ENCODE assay signal across 9 cellular contexts in the genomic region with DNA sequence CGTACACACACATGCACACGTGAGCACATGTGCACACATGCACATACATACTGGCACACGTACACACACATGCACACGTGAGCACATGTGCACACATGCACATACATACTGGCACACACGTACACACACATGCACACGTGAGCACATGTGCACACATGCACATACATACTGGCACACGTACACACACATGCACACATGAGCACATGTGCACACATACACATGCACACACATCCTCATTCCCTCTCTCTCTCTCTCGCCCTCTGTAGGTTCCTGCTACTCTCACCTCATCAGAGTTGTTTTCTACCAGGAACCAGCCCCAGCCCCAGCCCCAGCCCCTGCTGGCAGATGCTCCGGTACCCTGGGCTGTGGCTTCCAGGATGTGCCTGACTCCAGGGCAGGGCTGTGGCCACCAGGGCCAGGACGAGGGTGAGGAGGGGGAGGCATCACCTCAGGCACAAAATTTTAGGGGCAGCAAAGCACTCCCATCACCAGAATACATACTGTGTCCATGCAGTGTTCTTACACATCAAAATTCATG. TPM values are rescaled to one million over a fixed set of nuclear protein-coding genes. Genes with fewer than 3 reads are reported as not detected.
DNase-seq lines count a peak whose midpoint lies in the region; ATAC-seq, FAIRE-seq and TF ChIP-seq lines count a peak whose summit lies in the region.
"Not testable (repeated sequence)": the region's sequence is repeated elsewhere in the genome, so short reads cannot be mapped to it uniquely, and the experiment has no call there.
"Had no signal": no experiment of that assay in that cellular context is flagged by ENCODE, and none has a peak within 500 bp of the region (broad histone marks: within the 10 kb centered on the region; RNA-seq: fewer than 3 reads in every experiment).

No MANE protein-coding gene starts in this region.

- not testable (repeated sequence) for H3K9ac ChIP-seq in SK-N-SH; HepG2 (ENCODE audit: insufficient read depth, low read depth, low read length)

- H3K4me3 ChIP-seq in H7 (ENCODE audit: insufficient read depth, low read depth, low read length); SK-N-SH (ENCODE audit: low read depth in 2 of 2, low read length in 1 of 2); dorsolateral prefrontal cortex; HepG2 (replicated peaks in 1 of 3; ENCODE audit: insufficient read depth in 1 of 3, low read depth in 2 of 3, low read length in 3 of 3): not testable (repeated sequence)

- DNase-seq in DMS 273 (lab: John Stamatoyannopoulos, UW; ENCODE audit: unreplicated experiment) (peak; percentile 41), H7 (peak; percentile 86), NCI-H2171 treated with DMSO at 0.1 percent for 48 hours (lab: John Stamatoyannopoulos, UW) (peak; percentile 24), SK-N-SH (peak; percentile 54), HepG2 (ENCODE audit: low spot score) (peak; percentile 53)
- not testable (repeated sequence) for DNase-seq in dorsolateral prefrontal cortex; type B pancreatic cell (ENCODE audit: extremely low spot score, unreplicated experiment)

- POLR2A ChIA-PET in SK-N-SH (lab: Yijun Ruan, JAX), result not testable (repeated sequence)
- POLR2A ChIA-PET in HepG2 (lab: Yijun Ruan, JAX), result interaction anchor here (2.7 kb wide), 1 partner anchor 13 kb away, joined by 9 read pairs; no protein-coding TSS in a partner anchor

- TF ChIP-seq RAD21 in SK-N-SH (IDR thresholded peaks at IDR 0.05; ENCODE audit: low read length); HepG2 (CRISPR knock-in tag; IDR thresholded peaks at IDR 0.05): not testable (repeated sequence)

- BruUV-seq in HepG2 (replicated peaks; lab: Mats Ljungman, UMichigan), result not testable (repeated sequence)

- H3K27me3 ChIP-seq in H7 (ENCODE audit: control insufficient read depth, insufficient read depth, low read length); SK-N-SH (ENCODE audit: insufficient read depth); dorsolateral prefrontal cortex; HepG2 (ENCODE audit: control insufficient read depth in 1 of 2, insufficient read depth in 2 of 2, low read length in 2 of 2): not testable (repeated sequence)

- not testable (repeated sequence) for H3K27me3 Mint-ChIP-seq in type B pancreatic cell

- in situ Hi-C loops in HepG2 (cut with HindIII; ENCODE audit: extremely low pct_ligation_motif_present, low pct_unique_long_range_greater_than_20kb), result loop anchor here (25.0 kb wide), 1 partner anchor 236 kb away; a partner anchor contains a TSS

- H3K27ac ChIP-seq in SK-N-SH (ENCODE audit: low read depth in 2 of 2, low read length in 1 of 2); HepG2 (ENCODE audit: extremely low read length, insufficient read depth, low read length): not testable (repeated sequence)
- peak overlapping the region in 38 of 59 donors; percentile 4 to 87 (median 64) for H3K27ac ChIP-seq in dorsolateral prefrontal cortex

- not testable (repeated sequence) for H3K4me1 Mint-ChIP-seq in type B pancreatic cell (ENCODE audit: unreplicated experiment)

- H3K9me3 Mint-ChIP-seq in type B pancreatic cell, result not testable (repeated sequence)

- CTCF ChIA-PET in SK-N-SH (lab: Yijun Ruan, JAX); HepG2 (lab: Yijun Ruan, JAX; ENCODE audit: low intra/inter-chr PET ratio, low total read pairs): not testable (repeated sequence)

- intact Hi-C loops in dorsolateral prefrontal cortex (cut with DNase I), result loop anchor here in 1 of 2 donors (5.0 kb wide), 1 partner anchor 54 kb away; a partner anchor contains a TSS
- intact Hi-C loops in HepG2 (cut with micrococcal nuclease; ENCODE audit: unreplicated experiment), result loop anchor here (5.0 to 10.0 kb wide), 2 partner anchors 126 to 226 kb away; no protein-coding TSS in a partner anchor

- not testable (repeated sequence) for H2AFZ ChIP-seq in SK-N-SH (ENCODE audit: low read depth); HepG2 (ENCODE audit: low read length)

- not testable (repeated sequence) for H4K20me1 ChIP-seq in SK-N-SH (ENCODE audit: insufficient read depth)
- H4K20me1 ChIP-seq in HepG2 (ENCODE audit: insufficient read depth, low read length), result peaks cover 22% of the 10 kb centered on the region

- peak; percentile 12 for ATAC-seq in HepG2

- not testable (repeated sequence) for H3K9me2 ChIP-seq in SK-N-SH

- H3K4me3 Mint-ChIP-seq in type B pancreatic cell, result not testable (repeated sequence)

- TF ChIP-seq CTCF in SK-N-SH (IDR thresholded peaks at IDR 0.05); dorsolateral prefrontal cortex (IDR thresholded peaks at IDR 0.05 in 54 of 56, conservative IDR thresholded peaks at IDR 0.05 in 2 of 56; ENCODE audit: low read depth in 1 of 56, partially characterized antibody in 56 of 56): not testable (repeated sequence)
- TF ChIP-seq CTCF in HepG2 (CRISPR knock-in tag; IDR thresholded peaks at IDR 0.05) (peak; percentile 22; the same call in 1 of the 2 replicates), type B pancreatic cell (conservative IDR thresholded peaks at IDR 0.05) (peak; percentile 25)

- not testable (repeated sequence) for H3K79me2 ChIP-seq in SK-N-SH (ENCODE audit: insufficient read depth)
- H3K79me2 ChIP-seq in HepG2 (ENCODE audit: insufficient read depth, low read length), result peaks cover 21% of the 10 kb centered on the region

- TF ChIP-seq EP300 in SK-N-SH (IDR thresholded peaks at IDR 0.05; ENCODE audit: borderline replicate concordance in 1 of 2, low read depth in 1 of 2, low read length in 1 of 2); HepG2 (IDR thresholded peaks at IDR 0.05; ENCODE audit: low read depth in 2 of 2, low read length in 2 of 2); HepG2 (CRISPR knock-in tag; IDR thresholded peaks at IDR 0.05; ENCODE audit: borderline replicate concordance): not testable (repeated sequence)

- H3K4me1 ChIP-seq in SK-N-SH (ENCODE audit: control insufficient read depth in 1 of 2, insufficient read depth in 2 of 2, low read depth in 1 of 2, low read length in 1 of 2) (peaks cover 9 to 24% of the 10 kb centered on the region in 2 experiments; a peak in 2 of 4 replicates), HepG2 (ENCODE audit: insufficient read depth, low read length) (peaks cover 84% of the 10 kb centered on the region)

- peak overlapping the region; percentile 28 for H3K27ac Mint-ChIP-seq in type B pancreatic cell

- H3K9me3 ChIP-seq in SK-N-SH; HepG2 (ENCODE audit: low read length): not testable (repeated sequence)

- not testable (repeated sequence) for H3F3A ChIP-seq in SK-N-SH (replicated peaks; ENCODE audit: insufficient read depth)

- not testable (repeated sequence) for H3K36me3 ChIP-seq in H7 (replicated peaks; ENCODE audit: control insufficient read depth, insufficient read depth, low read length); SK-N-SH (replicated peaks in 1 of 2; ENCODE audit: control insufficient read depth in 1 of 2, insufficient read depth in 2 of 2, low read length in 1 of 2); HepG2 (replicated peaks in 1 of 2; ENCODE audit: control insufficient read depth in 1 of 2, insufficient read depth in 2 of 2, low read length in 2 of 2)

- FAIRE-seq in HepG2 (lab: Jason Lieb, UNC), result not testable (repeated sequence)

- not testable (repeated sequence) for TF ChIP-seq POLR2A in HepG2 (IDR thresholded peaks at IDR 0.05; ENCODE audit: insufficient read depth in 1 of 2, low read depth in 2 of 2, low read length in 2 of 2)

- 56% methylated on average over 9 of the region's 10 CpGs for WGBS in SK-N-SH (ENCODE audit: low lambda C conversion rate)
- WGBS in HepG2 (ENCODE audit: low lambda C conversion rate), result 48% methylated on average over 6 of the region's 10 CpGs

- H3K4me2 ChIP-seq in SK-N-SH, result not testable (repeated sequence)
- peak overlapping the region; percentile 30; the same call in 1 of the 2 replicates for H3K4me2 ChIP-seq in HepG2 (ENCODE audit: low read depth, low read length)

- not testable (repeated sequence) for H3K36me3 Mint-ChIP-seq in type B pancreatic cell

RNA-seq across cellular contexts. Expression of a gene that starts 2.1 kb away (rescaled TPM):
- total RNA-seq in H7 (2014; rRNA removed; shearing (Covaris generic)), result 1.3 and 1.6 TPM in 2 replicates
- 4.8 and 5.2 TPM in 2 replicates for polyA plus RNA-seq in SK-N-SH (2012; rRNA removed)
- 1.4 and 2.3 TPM in 2 replicates for polyA plus RNA-seq in SK-N-SH (2012; cell fraction: cytosol; rRNA removed)
- polyA plus RNA-seq in SK-N-SH (2012; cell fraction: nucleus; rRNA removed), result 7.5 and 8.1 TPM in 2 replicates
- total RNA-seq in dorsolateral prefrontal cortex, result 10 to 100 TPM in 7 of 120 experiments, 1 to 10 TPM in 113; 1.5 to 15.5 (median 5.1) TPM
- 18.1 and 27.1 TPM in 2 replicates for total RNA-seq in HepG2 (2016; rRNA removed; fragmentation: Illumina TruSeq; extraction: Trizol)
- total RNA-seq in HepG2 (2016; cell fraction: cytosol; rRNA removed; fragmentation: Illumina TruSeq; extraction: Trizol; ENCODE audit: low read depth), result 11.4 and 11.5 TPM in 2 replicates
- total RNA-seq in HepG2 (2016; cell fraction: insoluble cytoplasmic fraction; rRNA removed; fragmentation: Illumina TruSeq; extraction: Trizol), result 18.2 and 24.7 TPM in 2 replicates
- 21.9 and 22.1 TPM in 2 replicates for total RNA-seq in HepG2 (2016; cell fraction: membrane; rRNA removed; fragmentation: Illumina TruSeq; extraction: Trizol)
- total RNA-seq in HepG2 (2016; cell fraction: nucleus; rRNA removed; fragmentation: Illumina TruSeq; extraction: Trizol), result 32.7 and 36.4 TPM in 2 replicates
- polyA plus RNA-seq in HepG2 (2011; rRNA removed), result 20.5 and 26.5 TPM in 2 replicates
- 14.6 and 23.2 TPM in 2 replicates for polyA plus RNA-seq in HepG2 (2011; cell fraction: cytosol; rRNA removed)
- 50.0 and 59.1 TPM in 2 replicates for polyA plus RNA-seq in HepG2 (2011; cell fraction: nucleus; rRNA removed)
- polyA plus RNA-seq in HepG2 (2012), result 20.8 and 24.1 TPM in 2 replicates
- 5.0 and 5.2 TPM in 2 replicates for polyA plus RNA-seq in HepG2 (2016; cell fraction: cytosol; fragmentation: Illumina TruSeq; extraction: Trizol; ENCODE audit: low read depth)
- polyA plus RNA-seq in HepG2 (2016; cell fraction: insoluble cytoplasmic fraction; fragmentation: Illumina TruSeq; extraction: Trizol; ENCODE audit: low read depth), result 24.2 and 30.6 TPM in 2 replicates
- polyA plus RNA-seq in HepG2 (2016; cell fraction: membrane; fragmentation: Illumina TruSeq; extraction: Trizol; ENCODE audit: low read depth), result 6.9 and 8.0 TPM in 2 replicates
- 47.7 and 49.4 TPM in 2 replicates for polyA plus RNA-seq in HepG2 (2016; cell fraction: nucleus; fragmentation: Illumina TruSeq; extraction: Trizol; ENCODE audit: insufficient read depth, low read depth)
- polyA minus RNA-seq in HepG2 (2011; rRNA and poly(A)+ RNA removed; ENCODE audit: low replicate concordance), result 5.0 and 29.3 TPM in 2 replicates
- polyA minus RNA-seq in HepG2 (2011; cell fraction: cytosol; rRNA and poly(A)+ RNA removed), result 11.4 and 16.2 TPM in 2 replicates
- polyA minus RNA-seq in HepG2 (2011; cell fraction: nucleus; rRNA and poly(A)+ RNA removed), result 49.3 and 51.1 TPM in 2 replicates
- 4.0 and 15.5 TPM in 2 replicates for total RNA-seq in type B pancreatic cell (ENCODE audit: low replicate concordance)

RNA-seq across cellular contexts. Expression of a gene that starts 17.1 kb away (rescaled TPM):
- 0.55 and 1.2 TPM in 2 replicates for total RNA-seq in H7 (2014; rRNA removed; shearing (Covaris generic))
- 0.54 and 0.58 TPM in 2 replicates for polyA plus RNA-seq in SK-N-SH (2012; rRNA removed)
- 0.24 and 0.33 TPM in 2 replicates for polyA plus RNA-seq in SK-N-SH (2012; cell fraction: cytosol; rRNA removed)
- polyA plus RNA-seq in SK-N-SH (2012; cell fraction: nucleus; rRNA removed), result 1.2 and 2.1 TPM in 2 replicates
- total RNA-seq in dorsolateral prefrontal cortex, result 100 to 1,000 TPM in 3 of 120 experiments, 10 to 100 TPM in 117; 15.8 to 117 (median 47.0) TPM
- total RNA-seq in HepG2 (2016; rRNA removed; fragmentation: Illumina TruSeq; extraction: Trizol), result 0.49 TPM in 1 of 2 replicates, not detected in the other
- total RNA-seq in HepG2 (2016; cell fraction: cytosol; rRNA removed; fragmentation: Illumina TruSeq; extraction: Trizol; ENCODE audit: low read depth), result not detected in 2 replicates
- total RNA-seq in HepG2 (2016; cell fraction: insoluble cytoplasmic fraction; rRNA removed; fragmentation: Illumina TruSeq; extraction: Trizol), result not detected in 2 replicates
- total RNA-seq in HepG2 (2016; cell fraction: membrane; rRNA removed; fragmentation: Illumina TruSeq; extraction: Trizol), result not detected in 2 replicates
- total RNA-seq in HepG2 (2016; cell fraction: nucleus; rRNA removed; fragmentation: Illumina TruSeq; extraction: Trizol), result not detected in 2 replicates
- polyA plus RNA-seq in HepG2 (2011; rRNA removed), result 0.21 TPM in 1 of 2 replicates, not detected in the other
- polyA plus RNA-seq in HepG2 (2011; cell fraction: cytosol; rRNA removed), result 0.05 TPM in 1 of 2 replicates, not detected in the other
- polyA plus RNA-seq in HepG2 (2011; cell fraction: nucleus; rRNA removed), result 0.77 and 1.2 TPM in 2 replicates
- not detected in 2 replicates for polyA plus RNA-seq in HepG2 (2012)
- polyA plus RNA-seq in HepG2 (2016; cell fraction: cytosol; fragmentation: Illumina TruSeq; extraction: Trizol; ENCODE audit: low read depth), result not detected in 2 replicates
- not detected in 2 replicates for polyA plus RNA-seq in HepG2 (2016; cell fraction: insoluble cytoplasmic fraction; fragmentation: Illumina TruSeq; extraction: Trizol; ENCODE audit: low read depth)
- not detected in 2 replicates for polyA plus RNA-seq in HepG2 (2016; cell fraction: membrane; fragmentation: Illumina TruSeq; extraction: Trizol; ENCODE audit: low read depth)
- polyA plus RNA-seq in HepG2 (2016; cell fraction: nucleus; fragmentation: Illumina TruSeq; extraction: Trizol; ENCODE audit: insufficient read depth, low read depth), result not detected in 2 replicates
- 0.21 TPM in 1 of 2 replicates, not detected in the other for polyA minus RNA-seq in HepG2 (2011; rRNA and poly(A)+ RNA removed; ENCODE audit: low replicate concordance)
- not detected in 2 replicates for polyA minus RNA-seq in HepG2 (2011; cell fraction: cytosol; rRNA and poly(A)+ RNA removed)
- 0.62 TPM in 1 of 2 replicates, not detected in the other for polyA minus RNA-seq in HepG2 (2011; cell fraction: nucleus; rRNA and poly(A)+ RNA removed)
- 1.5 and 6.5 TPM in 2 replicates for total RNA-seq in type B pancreatic cell (ENCODE audit: low replicate concordance)
- total RNA-seq: CD4-positive, alpha-beta memory T cell; GM23248 had no signal
- polyA plus RNA-seq: CD4-positive, alpha-beta memory T cell had no signal

RNA-seq across cellular contexts. Expression of a gene that starts 52.0 kb away (rescaled TPM):
- 2.2 and 2.3 TPM in 2 replicates for total RNA-seq in H7 (2014; rRNA removed; shearing (Covaris generic))
- polyA plus RNA-seq in SK-N-SH (2012; rRNA removed) (2.4 and 2.7 TPM in 2 replicates), HepG2 (2011; rRNA removed) (1.8 and 2.0 TPM in 2 replicates)
- 1.3 and 1.6 TPM in 2 replicates for polyA plus RNA-seq in SK-N-SH (2012; cell fraction: cytosol; rRNA removed)
- polyA plus RNA-seq in SK-N-SH (2012; cell fraction: nucleus; rRNA removed), result 8.0 and 8.5 TPM in 2 replicates
- total RNA-seq in dorsolateral prefrontal cortex (10 to 100 TPM in 56 of 120 experiments, 1 to 10 TPM in 64; 5.7 to 18.1 (median 9.9) TPM), HepG2 (2016; rRNA removed; fragmentation: Illumina TruSeq; extraction: Trizol) (2.8 and 4.0 TPM in 2 replicates), type B pancreatic cell (ENCODE audit: low replicate concordance) (6.4 and 7.1 TPM in 2 replicates)
- total RNA-seq in HepG2 (2016; cell fraction: cytosol; rRNA removed; fragmentation: Illumina TruSeq; extraction: Trizol; ENCODE audit: low read depth), result 0.79 and 0.91 TPM in 2 replicates
- 2.6 and 3.4 TPM in 2 replicates for total RNA-seq in HepG2 (2016; cell fraction: insoluble cytoplasmic fraction; rRNA removed; fragmentation: Illumina TruSeq; extraction: Trizol)
- total RNA-seq in HepG2 (2016; cell fraction: membrane; rRNA removed; fragmentation: Illumina TruSeq; extraction: Trizol), result 1.7 and 1.9 TPM in 2 replicates
- total RNA-seq in HepG2 (2016; cell fraction: nucleus; rRNA removed; fragmentation: Illumina TruSeq; extraction: Trizol), result 3.8 and 4.8 TPM in 2 replicates
- 1.4 and 1.5 TPM in 2 replicates for polyA plus RNA-seq in HepG2 (2011; cell fraction: cytosol; rRNA removed)
- polyA plus RNA-seq in HepG2 (2011; cell fraction: nucleus; rRNA removed), result 5.0 and 5.9 TPM in 2 replicates
- polyA plus RNA-seq in HepG2 (2012), result 1.5 and 2.0 TPM in 2 replicates
- polyA plus RNA-seq in HepG2 (2016; cell fraction: cytosol; fragmentation: Illumina TruSeq; extraction: Trizol; ENCODE audit: low read depth), result 0.28 and 0.36 TPM in 2 replicates
- polyA plus RNA-seq in HepG2 (2016; cell fraction: insoluble cytoplasmic fraction; fragmentation: Illumina TruSeq; extraction: Trizol; ENCODE audit: low read depth), result 3.1 and 3.6 TPM in 2 replicates
- polyA plus RNA-seq in HepG2 (2016; cell fraction: membrane; fragmentation: Illumina TruSeq; extraction: Trizol; ENCODE audit: low read depth), result 0.69 and 0.76 TPM in 2 replicates
- 4.2 and 4.4 TPM in 2 replicates for polyA plus RNA-seq in HepG2 (2016; cell fraction: nucleus; fragmentation: Illumina TruSeq; extraction: Trizol; ENCODE audit: insufficient read depth, low read depth)
- 1.8 and 5.1 TPM in 2 replicates for polyA minus RNA-seq in HepG2 (2011; rRNA and poly(A)+ RNA removed; ENCODE audit: low replicate concordance)
- 0.79 and 1.4 TPM in 2 replicates for polyA minus RNA-seq in HepG2 (2011; cell fraction: cytosol; rRNA and poly(A)+ RNA removed)
- polyA minus RNA-seq in HepG2 (2011; cell fraction: nucleus; rRNA and poly(A)+ RNA removed), result 8.5 and 8.8 TPM in 2 replicates
